Comparison of ENCODE assay signal across 32 cellular contexts in the genomic region with DNA sequence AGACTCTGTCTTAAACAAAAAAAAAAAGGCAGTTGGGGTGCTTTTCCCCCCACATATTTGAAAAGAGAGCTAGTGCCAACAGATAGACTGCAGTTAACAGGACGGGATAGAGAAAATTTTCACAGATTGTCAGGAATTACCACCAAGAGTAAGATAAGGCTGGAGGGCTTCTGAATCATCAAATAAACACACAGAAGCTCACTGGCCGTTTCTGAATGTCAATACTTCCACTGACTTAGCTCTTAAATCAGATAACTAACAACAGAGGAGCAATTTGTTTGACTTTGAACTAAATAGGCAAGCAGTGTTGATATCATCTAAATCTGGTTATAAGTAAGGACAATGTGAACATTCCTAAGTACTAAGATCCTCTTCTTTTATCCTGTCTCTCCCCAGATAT. TPM values are rescaled to one million over a fixed set of nuclear protein-coding genes. Genes with fewer than 3 reads are reported as not detected.
A peak's percentile ranks its signal among the peaks of the same experiment; 100 is the strongest.
DNase-seq lines count a peak whose midpoint lies in the region; ATAC-seq, FAIRE-seq and TF ChIP-seq lines count a peak whose summit lies in the region.
"Had no signal": no experiment of that assay in that cellular context is flagged by ENCODE, and none has a peak within 500 bp of the region (broad histone marks: within the 10 kb centered on the region; RNA-seq: fewer than 3 reads in every experiment).

No MANE protein-coding gene starts in this region.

- H3K9me3 ChIP-seq in A549 (no peaks in the 10 kb centered on the region), astrocyte (ENCODE audit: insufficient read depth, low read depth, low read length) (no peaks in the 10 kb centered on the region), mesenchymal stem cell (ENCODE audit: control insufficient read depth, low read length) (no peaks in the 10 kb centered on the region), WERI-Rb-1 (ENCODE audit: severe bottlenecking) (no peaks in the 10 kb centered on the region)
- H3K9me3 ChIP-seq: adrenal gland, left ventricle myocardium inferior, Peyer's patch, stomach, tibial artery had no signal

- no peak for TF ChIP-seq RAD21 in A549 (conservative IDR thresholded peaks at IDR 0.05 in 1 of 2, IDR thresholded peaks at IDR 0.05 in 1 of 2)

- no peak overlapping the region for H3K4me3 Mint-ChIP-seq in astrocyte (ENCODE audit: unreplicated experiment)
- H3K4me3 Mint-ChIP-seq: naive thymus-derived CD4-positive, alpha-beta T cell had no signal

- no peak overlapping the region for H3K14ac ChIP-seq in mesenchymal stem cell (ENCODE audit: low read length in 2 of 2)

- H3K4me3 ChIP-seq in A549, result no peak overlapping the region
- no peak overlapping the region for H3K4me3 ChIP-seq in astrocyte (ENCODE audit: insufficient read depth, low read depth, low read length)
- no peak overlapping the region for H3K4me3 ChIP-seq in mesenchymal stem cell (ENCODE audit: insufficient read depth in 1 of 2, low read depth in 1 of 2, low read length in 2 of 2)
- H3K4me3 ChIP-seq in WERI-Rb-1 (ENCODE audit: low read depth, low read length), result no peak overlapping the region
- H3K4me3 ChIP-seq: adrenal gland, GM23248, left ventricle myocardium inferior, Peyer's patch, stomach, tibial artery had no signal

- 0% methylated on average over 2 of the region's 2 CpGs for WGBS in A549 (ENCODE audit: missing lambda C conversion rate)
- no CpG with 5 or more reads among the region's 2 CpGs for WGBS in mesenchymal stem cell

- no peak overlapping the region for H2BK120ac ChIP-seq in mesenchymal stem cell (ENCODE audit: low read depth, low read length)

- no peaks in the 10 kb centered on the region for H3K36me3 ChIP-seq in astrocyte (ENCODE audit: insufficient read depth, low read length)
- H3K36me3 ChIP-seq in mesenchymal stem cell (ENCODE audit: control insufficient read depth in 1 of 2, insufficient read depth in 2 of 2, low read depth in 1 of 2, low read length in 2 of 2), result no peaks in the 10 kb centered on the region
- no peaks in the 10 kb centered on the region for H3K36me3 ChIP-seq in WERI-Rb-1
- H3K36me3 ChIP-seq: adrenal gland, left ventricle myocardium inferior, Peyer's patch, stomach, tibial artery had no signal

- no peak overlapping the region for H3K4ac ChIP-seq in mesenchymal stem cell (ENCODE audit: low read depth in 1 of 2, low read length in 2 of 2)

- H3K23ac ChIP-seq in mesenchymal stem cell (ENCODE audit: low read length in 2 of 2), result no peak overlapping the region

- H3K27me3 Mint-ChIP-seq in astrocyte (ENCODE audit: low read depth, unreplicated experiment), result no peaks in the 10 kb centered on the region
- H3K27me3 Mint-ChIP-seq: naive thymus-derived CD4-positive, alpha-beta T cell had no signal

- H3K9ac ChIP-seq in astrocyte (ENCODE audit: low read length) (peak overlapping the region; percentile 2), mesenchymal stem cell (ENCODE audit: low read length) (no peak overlapping the region)
- H3K9ac ChIP-seq: GM23248 had no signal

- H2AFZ ChIP-seq in astrocyte (ENCODE audit: low read depth, low read length), result no peak overlapping the region
- no peak overlapping the region for H2AFZ ChIP-seq in mesenchymal stem cell (ENCODE audit: low read depth, low read length)
- H2AFZ ChIP-seq: GM23248 had no signal

- peaks cover 7% of the 10 kb centered on the region for H3K4me1 Mint-ChIP-seq in astrocyte (ENCODE audit: low read depth, unreplicated experiment)
- H3K4me1 Mint-ChIP-seq: naive thymus-derived CD4-positive, alpha-beta T cell had no signal

- ATAC-seq in A549, result no peak
- no peak for ATAC-seq in foreskin keratinocyte
- ATAC-seq: activated CD4-positive, CD25-positive, alpha-beta regulatory T cell treated with anti-CD3 and anti-CD28 coated beads, Interleukin-2, amount 50 U/mL, for 24 hours; naive thymus-derived CD4-positive, alpha-beta T cell had no signal

- no peaks in the 10 kb centered on the region for H3K27me3 ChIP-seq in astrocyte (ENCODE audit: insufficient read depth, low read length)
- no peaks in the 10 kb centered on the region for H3K27me3 ChIP-seq in mesenchymal stem cell (ENCODE audit: control insufficient read depth in 1 of 2, insufficient read depth in 1 of 2, low read length in 2 of 2)
- peaks cover 2% of the 10 kb centered on the region for H3K27me3 ChIP-seq in WERI-Rb-1 (ENCODE audit: insufficient read depth, low read depth, severe bottlenecking)
- H3K27me3 ChIP-seq in foreskin keratinocyte, result no peaks in the 10 kb centered on the region
- H3K27me3 ChIP-seq: adrenal gland, Peyer's patch, stomach had no signal

- H4K91ac ChIP-seq in mesenchymal stem cell (ENCODE audit: low read length), result no peak overlapping the region

- no peak overlapping the region for H3K27ac Mint-ChIP-seq in astrocyte (ENCODE audit: unreplicated experiment)
- H3K27ac Mint-ChIP-seq: naive thymus-derived CD4-positive, alpha-beta T cell had no signal

- H4K8ac ChIP-seq in mesenchymal stem cell (ENCODE audit: low read length), result no peak overlapping the region

- no peak for TF ChIP-seq POLR2A in A549 (IDR thresholded peaks at IDR 0.05; ENCODE audit: low read length)

- no peak overlapping the region for H2BK12ac ChIP-seq in mesenchymal stem cell (ENCODE audit: low read length in 2 of 2)

- no peaks in the 10 kb centered on the region for H3K79me1 ChIP-seq in mesenchymal stem cell (replicated peaks; ENCODE audit: low read length, poor library complexity, severe bottlenecking)

- FAIRE-seq in A549 (lab: Jason Lieb, UNC) (no peak), astrocyte (lab: Jason Lieb, UNC) (no peak)
- FAIRE-seq: bronchial epithelial cell, endometrium, GM12892, small intestine had no signal

- H3K79me2 ChIP-seq in astrocyte (ENCODE audit: insufficient read depth, low read length), result no peaks in the 10 kb centered on the region

- no peak overlapping the region for H2BK15ac ChIP-seq in mesenchymal stem cell (ENCODE audit: low read depth, poor library complexity, severe bottlenecking)

- no peaks in the 10 kb centered on the region for H4K20me1 ChIP-seq in astrocyte (ENCODE audit: insufficient read depth, low read length)

- peaks cover 36% of the 10 kb centered on the region for H3K4me1 ChIP-seq in A549
- no peaks in the 10 kb centered on the region for H3K4me1 ChIP-seq in astrocyte (ENCODE audit: insufficient read depth, low read length)
- peaks cover 2% of the 10 kb centered on the region for H3K4me1 ChIP-seq in mesenchymal stem cell (ENCODE audit: control insufficient read depth, insufficient read depth, low read depth, low read length)
- no peaks in the 10 kb centered on the region for H3K4me1 ChIP-seq in foreskin keratinocyte
- H3K4me1 ChIP-seq: adrenal gland, left ventricle myocardium inferior, Peyer's patch, stomach, tibial artery had no signal

- CTCF ChIA-PET in A549 (lab: Yijun Ruan, JAX), result no interaction called here

- no peaks in the 10 kb centered on the region for H3K36me3 Mint-ChIP-seq in astrocyte (ENCODE audit: low read depth, unreplicated experiment)
- H3K36me3 Mint-ChIP-seq: naive thymus-derived CD4-positive, alpha-beta T cell had no signal

- no peak for TF ChIP-seq EP300 in A549 (IDR thresholded peaks at IDR 0.05)

- no peak overlapping the region for H2BK5ac ChIP-seq in mesenchymal stem cell (ENCODE audit: low read depth, low read length, poor library complexity, severe bottlenecking)

- DNase-seq in A549 (ENCODE audit: low read depth in 1 of 2, low spot score in 1 of 2) (no peak), HS-27A (ENCODE audit: low read depth) (peak; percentile 50), astrocyte (ENCODE audit: low read depth) (peak; percentile 20), mesenchymal stem cell (peak; percentile 74), WERI-Rb-1 (no peak), COR-L47 (lab: John Stamatoyannopoulos, UW) (no peak), foreskin keratinocyte (no peak), DMS114 treated with DMSO at 0.1 percent for 48 hours (lab: John Stamatoyannopoulos, UW; ENCODE audit: unreplicated experiment) (no peak)
- DNase-seq: ACHN; activated CD4-positive, alpha-beta T cell treated with anti-CD3 and anti-CD28 coated beads, Interleukin-2, amount 50 U/mL, for 48 hours; activated naive CD4-positive, alpha-beta T cell treated with Interleukin-2 at 50 U/mL for 16 hours; adrenal gland; dermis blood vessel endothelial cell; hypothalamus; left ventricle myocardium inferior; naive thymus-derived CD4-positive, alpha-beta T cell; NCI-H1105 treated with DMSO at 0.1 percent for 48 hours; NCI-H2029; NCI-H69; nucleus accumbens; Peyer's patch; SIG-M5; small intestine; stimulated activated CD4-positive, alpha-beta T cell treated with anti-CD3 and anti-CD28 coated beads, Interleukin-1b, Interleukin-23, amount 100 ng/mL, for 48 hours; stomach; T1000; tibial artery had no signal

- H3K9me3 Mint-ChIP-seq in astrocyte (ENCODE audit: unreplicated experiment), result no peaks in the 10 kb centered on the region

- H3K27ac ChIP-seq in A549 (peak overlapping the region; percentile 35 to 68; a peak in 5 of 6 replicates), astrocyte (ENCODE audit: low read depth, low read length) (peak overlapping the region; percentile 72), mesenchymal stem cell (ENCODE audit: low read length, poor library complexity, severe bottlenecking) (no peak overlapping the region), WERI-Rb-1 (no peak overlapping the region), foreskin keratinocyte (no peak overlapping the region)
- H3K27ac ChIP-seq: adrenal gland, GM23248, left ventricle myocardium inferior, Peyer's patch, stomach, tibial artery had no signal

- H3K18ac ChIP-seq in mesenchymal stem cell (ENCODE audit: low read depth in 1 of 2, low read length in 2 of 2), result no peak overlapping the region

- POLR2A ChIA-PET in A549 (lab: Yijun Ruan, JAX), result no interaction called here

- peak overlapping the region; percentile 45 for H3K4me2 ChIP-seq in A549
- peak overlapping the region; percentile 59 for H3K4me2 ChIP-seq in astrocyte (ENCODE audit: low read length)
- no peak overlapping the region for H3K4me2 ChIP-seq in mesenchymal stem cell (ENCODE audit: low read length, poor library complexity, severe bottlenecking)

- H2AK5ac ChIP-seq in mesenchymal stem cell (ENCODE audit: low read length, severe bottlenecking), result no peak overlapping the region

- no peak for TF ChIP-seq CTCF in A549 (IDR thresholded peaks at IDR 0.05)
- no peak for TF ChIP-seq CTCF in astrocyte (IDR thresholded peaks at IDR 0.05; ENCODE audit: insufficient read depth, low read depth, low read length)
- TF ChIP-seq CTCF in WERI-Rb-1 (IDR thresholded peaks at IDR 0.05; ENCODE audit: low read depth, low read length), result no peak
- no peak for TF ChIP-seq CTCF in foreskin keratinocyte (conservative IDR thresholded peaks at IDR 0.05)

TF ChIP-seq in A549, 52 proteins besides CTCF, POLR2A, EP300 and RAD21 (continues in another document):
- TF ChIP-seq HDAC2 (IDR thresholded peaks at IDR 0.05), result no peak
- peak; percentile 49; the same call in 1 of the 2 replicates for TF ChIP-seq GATA3 (IDR thresholded peaks at IDR 0.05; ENCODE audit: borderline replicate concordance)

RNA-seq across cellular contexts. Expression of gene PIEZO2, which starts 34.7 kb away (rescaled TPM):
- polyA plus RNA-seq in A549 (2011; rRNA removed) (0.80 and 1.3 TPM in 2 replicates), A549 (2017; fragmentation: RNase III; extraction: RNeasy Plus Mini Kit Qiagen cat#74134 plus additional on column Dnase treatment) (1.4 to 1.8 TPM (median 1.6 TPM) in 3 replicates), foreskin keratinocyte (not detected in 2 replicates)
- polyA plus RNA-seq in A549 (2012; cell fraction: cytosol; rRNA removed), result 0.18 and 0.26 TPM in 2 replicates
- 0.34 and 0.67 TPM in 2 replicates for polyA plus RNA-seq in A549 (2012; cell fraction: nucleus; rRNA removed)
- polyA minus RNA-seq in A549 (2011; rRNA and poly(A)+ RNA removed), result 2.3 and 3.6 TPM in 2 replicates
- total RNA-seq in astrocyte (5.3 and 11.8 TPM in 2 replicates), foreskin keratinocyte (not detected in 2 replicates)
- 87.2 TPM for polyA plus RNA-seq in mesenchymal stem cell (2013, experiment 1 of 2)
- polyA plus RNA-seq in mesenchymal stem cell (2013, experiment 2 of 2), result 82.9 TPM
- total RNA-seq: naive thymus-derived CD4-positive, alpha-beta T cell had no signal
- polyA plus RNA-seq: naive thymus-derived CD4-positive, alpha-beta T cell had no signal

Comparison
In these comparisons a context has a peak if more than half of its experiments do, and no peak if none do; other contexts are left out.
1. DNase-seq: peak in HS-27A (single experiment), astrocyte (single experiment) and mesenchymal stem cell (single experiment); none in A549 (0 of 2), WERI-Rb-1 (single experiment), COR-L47 (single experiment), foreskin keratinocyte (0 of 2) and DMS114 treated with DMSO at 0.1 percent for 48 hours (single experiment).
2. H3K27ac ChIP-seq: peak in A549 (2 of 2) and astrocyte (single experiment); none in mesenchymal stem cell (single experiment), WERI-Rb-1 (single experiment) and foreskin keratinocyte (single experiment).